Comparison of ENCODE assay signal across 8 cellular contexts in genomic region chr7:140924821-140925421, GRCh38. TPM values are rescaled to one million over a fixed set of nuclear protein-coding genes. Genes with fewer than 3 reads are reported as not detected.
A peak's percentile ranks its signal among the peaks of the same experiment; 100 is the strongest.
DNase-seq lines count a peak whose midpoint lies in the region; ATAC-seq, FAIRE-seq and TF ChIP-seq lines count a peak whose summit lies in the region.

Gene BRAF (minus strand): TSS chr7:140924929. CDS start chr7:140924703, 226 bp downstream.

- H3K4me3 Mint-ChIP-seq in type B pancreatic cell, result peak within 1 kb of the TSS; percentile 95

- no peaks in the 10 kb centered on the region for H3K36me3 ChIP-seq in heart right ventricle

- peak; percentile 48 for ATAC-seq in HG02852 (IDR thresholded peaks at IDR 0.05; ENCODE audit: unreplicated experiment)
- ATAC-seq in heart right ventricle, result peak; percentile 83 to 94 (median 89)

- 0 to 1% methylated on average over 44 to 48 of the region's 56 CpGs for WGBS in heart right ventricle, 2 donors

- no peaks in the 10 kb centered on the region for H3K27me3 ChIP-seq in heart right ventricle

- H3K9me3 ChIP-seq in heart right ventricle, result peaks cover 0 to 4% (median 0%) of the 10 kb centered on the region in 11 donors

- peaks cover 5 to 45% (median 36%) of the 10 kb centered on the region in 9 donors for H3K4me1 ChIP-seq in heart right ventricle

- TF ChIP-seq POLR2A in GM12892 (IDR thresholded peaks at IDR 0.05; ENCODE audit: low read depth, low read length), result peak; percentile 56; the same call in 1 of the 2 replicates

- H3K4me1 Mint-ChIP-seq in type B pancreatic cell (ENCODE audit: unreplicated experiment), result peaks cover 3% of the 10 kb centered on the region

- TF ChIP-seq CTCF in heart right ventricle (IDR thresholded peaks at IDR 0.05) (no peak), type B pancreatic cell (conservative IDR thresholded peaks at IDR 0.05) (no peak)

- intact Hi-C loops in T-helper 1 cell treated with Interleukin-12 subunit alpha and Interleukin-12 subunit beta and Interleukin-4 antibody, amounts not matched to agents 30 ng/mL and 1 ng/mL, for 36 hours (cut with micrococcal nuclease), result loop anchor here (1.0 to 10.0 kb wide), 13 partner anchors 23 to 1820 kb away; partner anchors contain the start of genes MKRN1, MRPS33, NDUFB2 and PARP12
- intact Hi-C loops in heart right ventricle (cut with DNase I), result loop anchor here in 8 of 10 donors (5.0 to 10.0 kb wide), 6 partner anchors 87 to 230 kb away; partner anchors contain the start of genes MRPS33 (in 4 of the 8) and NDUFB2 (in 2 of the 8)
- intact Hi-C loops in posterior cingulate gyrus (cut with DNase I), result loop anchor here (1.0 to 10.0 kb wide), 4 partner anchors 90 to 250 kb away; partner anchors contain the start of genes ADCK2 and MRPS33

- no peaks in the 10 kb centered on the region for H3K36me3 Mint-ChIP-seq in type B pancreatic cell

- no peaks in the 10 kb centered on the region for H3K9me3 Mint-ChIP-seq in type B pancreatic cell

- DNase-seq in GM12892 (ENCODE audit: insufficient read length), result peak; percentile 64
- peak; percentile 93 for DNase-seq in NCI-H146 (lab: John Stamatoyannopoulos, UW)
- peak; percentile 84 for DNase-seq in amniotic epithelial cell (ENCODE audit: low read depth)
- peak; percentile 92 to 94 for DNase-seq in heart right ventricle
- peak; percentile 87 to 99 (median 92) for DNase-seq in posterior cingulate gyrus
- peak; percentile 93 for DNase-seq in type B pancreatic cell (ENCODE audit: extremely low spot score, unreplicated experiment)

- H3K27ac ChIP-seq in heart right ventricle, result peak within 1 kb of the TSS; percentile 96 to 100 (median 99)

- peak; percentile 96 for FAIRE-seq in GM12892 (lab: Jason Lieb, UNC)

- H3K27ac Mint-ChIP-seq in type B pancreatic cell, result peak within 1 kb of the TSS; percentile 99

- peak within 1 kb of the TSS; percentile 81 to 99 (median 96) for H3K4me3 ChIP-seq in heart right ventricle

- H3K27me3 Mint-ChIP-seq in type B pancreatic cell, result peaks cover 3% of the 10 kb centered on the region

RNA-seq across cellular contexts. Expression of gene BRAF, which starts in this region (rescaled TPM):
- 12.2 TPM for polyA plus RNA-seq in GM12892 (2012; ENCODE audit: missing spikeins)
- 26.7 and 31.3 TPM in 2 replicates for total RNA-seq in T-helper 1 cell treated with Interleukin-12 subunit alpha and Interleukin-12 subunit beta and Interleukin-4 antibody, amounts not matched to agents 30 ng/mL and 1 ng/mL, for 36 hours
- total RNA-seq in heart right ventricle, result 10 to 100 TPM; 18.5 to 36.8 (median 24.2) TPM
- polyA plus RNA-seq in heart right ventricle, result 1 to 10 TPM; 3.8 to 8.5 TPM
- total RNA-seq in type B pancreatic cell (ENCODE audit: low replicate concordance), result 29.6 and 34.4 TPM in 2 replicates

Comparison
In these comparisons a context has a peak if more than half of its experiments do, and no peak if none do; other contexts are left out.
1. Peak in every context shown above with its lines: DNase-seq, ATAC-seq, H3K4me3 ChIP-seq and H3K27ac ChIP-seq.